Comparison of ENCODE assay signal across 1 cellular context in the genomic region with DNA sequence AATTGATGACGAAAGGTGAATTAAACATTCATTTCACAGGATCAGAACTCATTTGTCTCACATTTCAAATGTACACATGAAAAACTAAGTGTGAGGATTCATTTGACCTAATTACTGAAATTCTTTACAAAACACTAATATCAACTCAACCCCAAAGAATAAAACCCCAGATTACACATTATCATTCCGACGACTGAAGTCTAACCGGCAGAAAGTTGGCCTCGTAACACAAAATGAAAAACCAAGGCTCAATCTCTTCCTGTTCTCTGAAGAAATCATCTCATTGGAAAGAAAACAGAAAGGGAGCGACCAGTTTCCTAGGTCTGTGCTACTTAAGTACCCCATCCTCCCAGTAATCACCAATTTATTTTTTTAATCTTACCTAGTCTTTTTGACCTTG.
TF ChIP-seq lines count a peak whose summit lies in the region.

No MANE protein-coding gene starts in this region.

TF ChIP-seq in A549, 52 proteins besides CTCF, POLR2A, EP300 and RAD21:
- TF ChIP-seq, protein P1, sequence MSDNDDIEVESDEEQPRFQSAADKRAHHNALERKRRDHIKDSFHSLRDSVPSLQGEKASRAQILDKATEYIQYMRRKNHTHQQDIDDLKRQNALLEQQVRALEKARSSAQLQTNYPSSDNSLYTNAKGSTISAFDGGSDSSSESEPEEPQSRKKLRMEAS (IDR thresholded peaks at IDR 0.05): no peak
- TF ChIP-seq HOXB13 (CRISPR knock-in tag; IDR thresholded peaks at IDR 0.05; ENCODE audit: low read depth): no peak
- no peak for TF ChIP-seq HDAC2 (IDR thresholded peaks at IDR 0.05)
- no peak for TF ChIP-seq TP53 (CRISPR knock-in tag; IDR thresholded peaks at IDR 0.05)
- TF ChIP-seq NFE2L2 (conservative IDR thresholded peaks at IDR 0.05; ENCODE audit: low read length): no peak
- TF ChIP-seq NPAS2 (CRISPR knock-in tag; IDR thresholded peaks at IDR 0.05; ENCODE audit: borderline replicate concordance): no peak
- no peak for TF ChIP-seq JUN (IDR thresholded peaks at IDR 0.05)
- no peak for TF ChIP-seq MYC (IDR thresholded peaks at IDR 0.05; ENCODE audit: borderline replicate concordance, low read length)
- TF ChIP-seq FOSB (CRISPR knock-in tag; IDR thresholded peaks at IDR 0.05): no peak
- TF ChIP-seq, protein P2, sequence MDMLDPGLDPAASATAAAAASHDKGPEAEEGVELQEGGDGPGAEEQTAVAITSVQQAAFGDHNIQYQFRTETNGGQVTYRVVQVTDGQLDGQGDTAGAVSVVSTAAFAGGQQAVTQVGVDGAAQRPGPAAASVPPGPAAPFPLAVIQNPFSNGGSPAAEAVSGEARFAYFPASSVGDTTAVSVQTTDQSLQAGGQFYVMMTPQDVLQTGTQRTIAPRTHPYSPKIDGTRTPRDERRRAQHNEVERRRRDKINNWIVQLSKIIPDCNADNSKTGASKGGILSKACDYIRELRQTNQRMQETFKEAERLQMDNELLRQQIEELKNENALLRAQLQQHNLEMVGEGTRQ (IDR thresholded peaks at IDR 0.05): no peak
